In genomic region chr1:154171222-154171583, GRCh38 we compare ENCODE assay signal across 2 cellular contexts.
TF ChIP-seq lines count a peak whose summit lies in the region.

No MANE protein-coding gene starts in this region.

TF ChIP-seq in SK-N-SH, 30 proteins besides CTCF, POLR2A, EP300 and RAD21 (continued from another document):
- TF ChIP-seq USF2 (IDR thresholded peaks at IDR 0.05; ENCODE audit: borderline replicate concordance, low read depth, low read length) (no peak), TCF12 (IDR thresholded peaks at IDR 0.05) (no peak)

TF ChIP-seq in SK-N-SH treated with all-trans-retinoic acid at 6 μM for 48 hours, 23 proteins besides CTCF, POLR2A, EP300 and RAD21 (continued from another document):
- TF ChIP-seq PATZ1 (CRISPR knock-in tag; IDR thresholded peaks at IDR 0.05; ENCODE audit: borderline replicate concordance) (no peak), ISL1 (CRISPR knock-in tag; IDR thresholded peaks at IDR 0.05) (no peak)
